Comparison of ENCODE assay signal across 14 cellular contexts in the genomic region with DNA sequence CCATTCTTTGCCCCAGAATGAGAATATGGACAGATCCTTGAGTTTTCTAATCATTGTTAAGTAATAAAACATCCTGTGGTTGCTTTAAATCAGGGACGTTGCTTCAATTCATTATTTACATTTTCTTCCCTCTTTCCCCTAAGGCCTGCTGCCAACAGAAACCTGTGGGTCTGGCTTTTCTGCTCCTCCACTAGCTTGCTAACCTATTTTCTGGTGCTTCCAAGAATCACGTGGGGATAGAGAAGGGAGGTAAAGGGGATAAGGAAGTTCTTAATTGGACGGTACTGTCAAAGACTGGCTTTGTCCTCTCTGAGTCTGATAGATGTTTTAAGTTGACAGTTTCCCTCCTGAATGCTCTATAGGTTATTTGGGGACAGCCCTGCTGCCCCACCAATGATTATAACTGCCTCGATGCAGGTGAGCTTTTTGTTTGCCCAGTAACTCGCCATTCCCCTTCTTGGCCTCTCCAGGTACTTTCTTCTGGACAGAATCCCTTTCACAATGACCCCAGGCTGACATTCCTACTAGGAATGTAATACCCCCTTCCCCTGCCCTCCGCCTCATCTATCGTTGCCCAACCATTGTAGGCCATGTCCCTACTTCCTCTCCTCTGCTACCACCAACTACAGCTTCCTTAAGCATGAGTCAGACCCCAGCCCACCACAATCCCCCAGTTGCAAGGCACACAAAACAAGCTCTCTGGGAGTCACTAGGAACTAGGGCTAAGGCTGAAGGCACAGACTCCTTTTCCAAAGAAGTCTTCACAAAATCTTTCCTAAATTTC. TPM values are rescaled to one million over a fixed set of nuclear protein-coding genes. Genes with fewer than 3 reads are reported as not detected.
DNase-seq lines count a peak whose midpoint lies in the region; ATAC-seq and TF ChIP-seq lines count a peak whose summit lies in the region.
"Had no signal": no experiment of that assay in that cellular context is flagged by ENCODE, and none has a peak within 500 bp of the region (broad histone marks: within the 10 kb centered on the region; RNA-seq: fewer than 3 reads in every experiment).

No MANE protein-coding gene starts in this region.

- H2AFZ ChIP-seq in SK-N-SH (ENCODE audit: low read depth): no peak overlapping the region
- H2AFZ ChIP-seq: GM23248 had no signal

- POLR2A ChIA-PET in SK-N-SH (lab: Yijun Ruan, JAX): interaction anchor here (0.8 kb wide), 1 partner anchor 95 kb away, joined by 3 read pairs; no protein-coding TSS in a partner anchor
- POLR2A ChIA-PET in CD4-positive, alpha-beta memory T cell (lab: Charles Lee; ENCODE audit: partially characterized antibody): no interaction called here

- H4K20me1 ChIP-seq in SK-N-SH (ENCODE audit: insufficient read depth): no peaks in the 10 kb centered on the region

- H3K27me3 Mint-ChIP-seq in endothelial cell (ENCODE audit: unreplicated experiment): peaks cover 5% of the 10 kb centered on the region
- peaks cover 2% of the 10 kb centered on the region for H3K27me3 Mint-ChIP-seq in progenitor cell of endocrine pancreas
- no peaks in the 10 kb centered on the region for H3K27me3 Mint-ChIP-seq in CD4-positive, alpha-beta memory T cell

- H3K27me3 ChIP-seq in SK-N-SH (ENCODE audit: insufficient read depth): no peaks in the 10 kb centered on the region
- no peaks in the 10 kb centered on the region for H3K27me3 ChIP-seq in CD4-positive, alpha-beta memory T cell (ENCODE audit: insufficient read depth, low read length)

- H3K9me3 Mint-ChIP-seq in endothelial cell (ENCODE audit: unreplicated experiment) (no peaks in the 10 kb centered on the region), progenitor cell of endocrine pancreas (ENCODE audit: low read depth) (no peaks in the 10 kb centered on the region)
- H3K9me3 Mint-ChIP-seq in CD4-positive, alpha-beta memory T cell: peaks cover 0 to 2% (median 0%) of the 10 kb centered on the region in 8 donors
- H3K9me3 Mint-ChIP-seq: activated naive CD8-positive, alpha-beta T cell treated with anti-CD3 and anti-CD28 coated beads, Interleukin-2, amount 10 ng/mL, durations not matched to agents 7 days and 5 days had no signal

- TF ChIP-seq EP300 in SK-N-SH (IDR thresholded peaks at IDR 0.05; ENCODE audit: borderline replicate concordance in 1 of 2, low read depth in 1 of 2, low read length in 1 of 2): no peak

- TF ChIP-seq RAD21 in SK-N-SH (IDR thresholded peaks at IDR 0.05; ENCODE audit: low read length): no peak

- no peaks in the 10 kb centered on the region; a peak in 1 of 4 replicates for H3K4me1 ChIP-seq in SK-N-SH (ENCODE audit: control insufficient read depth in 1 of 2, insufficient read depth in 2 of 2, low read depth in 1 of 2, low read length in 1 of 2)
- no peaks in the 10 kb centered on the region for H3K4me1 ChIP-seq in CD4-positive, alpha-beta memory T cell (ENCODE audit: insufficient read depth, low read length)

- H3K4me2 ChIP-seq in SK-N-SH: no peak overlapping the region

- H3K9me2 ChIP-seq in SK-N-SH: no peaks in the 10 kb centered on the region

- H3K36me3 Mint-ChIP-seq in endothelial cell (ENCODE audit: low read depth, unreplicated experiment) (peaks cover 3% of the 10 kb centered on the region), progenitor cell of endocrine pancreas (ENCODE audit: insufficient read depth) (no peaks in the 10 kb centered on the region)
- no peaks in the 10 kb centered on the region for H3K36me3 Mint-ChIP-seq in CD4-positive, alpha-beta memory T cell
- H3K36me3 Mint-ChIP-seq: activated naive CD8-positive, alpha-beta T cell treated with anti-CD3 and anti-CD28 coated beads, Interleukin-2, amount 10 ng/mL, durations not matched to agents 7 days and 5 days had no signal

- no peaks in the 10 kb centered on the region for H3F3A ChIP-seq in SK-N-SH (replicated peaks; ENCODE audit: insufficient read depth)

- CTCF ChIA-PET in SK-N-SH (lab: Yijun Ruan, JAX): interaction anchor here (1.2 kb wide), 1 partner anchor 12 kb away, joined by 4 read pairs; no protein-coding TSS in a partner anchor
- CTCF ChIA-PET in CD4-positive, alpha-beta memory T cell (lab: Charles Lee; ENCODE audit: partially characterized antibody): no interaction called here

- H3K4me1 Mint-ChIP-seq in endothelial cell (ENCODE audit: unreplicated experiment) (peaks cover 12% of the 10 kb centered on the region), progenitor cell of endocrine pancreas (ENCODE audit: low read depth) (peaks cover 24% of the 10 kb centered on the region)
- H3K4me1 Mint-ChIP-seq in CD4-positive, alpha-beta memory T cell: no peaks in the 10 kb centered on the region
- H3K4me1 Mint-ChIP-seq: nephron had no signal

- H3K4me3 ChIP-seq in SK-N-SH (ENCODE audit: low read depth in 2 of 2, low read length in 1 of 2): no peak overlapping the region
- H3K4me3 ChIP-seq in CD4-positive, alpha-beta memory T cell (ENCODE audit: low read length in 2 of 2): no peak overlapping the region
- H3K4me3 ChIP-seq: GM23248 had no signal

- H3K4me3 Mint-ChIP-seq in endothelial cell (ENCODE audit: unreplicated experiment): no peak overlapping the region
- no peak overlapping the region for H3K4me3 Mint-ChIP-seq in progenitor cell of endocrine pancreas (ENCODE audit: low read depth)
- no peak overlapping the region for H3K4me3 Mint-ChIP-seq in CD4-positive, alpha-beta memory T cell
- H3K4me3 Mint-ChIP-seq: activated naive CD8-positive, alpha-beta T cell treated with anti-CD3 and anti-CD28 coated beads, Interleukin-2, amount 10 ng/mL, durations not matched to agents 7 days and 5 days; nephron had no signal

- DNase-seq in H4 (ENCODE audit: low spot score) (peak; percentile 21), SIG-M5 treated with dmso at 0.1 percent for 504 hours (lab: John Stamatoyannopoulos, UW; ENCODE audit: unreplicated experiment) (peak; percentile 80), endothelial cell (ENCODE audit: low spot score) (no peak), progenitor cell of endocrine pancreas (ENCODE audit: low spot score, unreplicated experiment) (no peak), KG1 (lab: John Stamatoyannopoulos, UW) (no peak), SK-N-SH (no peak)
- DNase-seq in CD4-positive, alpha-beta memory T cell: no peak
- DNase-seq: activated naive CD8-positive, alpha-beta T cell treated with anti-CD3 and anti-CD28 coated beads, Interleukin-2, amount 10 ng/mL, durations not matched to agents 7 days and 5 days; AML-193; GM23248; Karpas-422; stimulated activated naive CD4-positive, alpha-beta T cell treated with Interleukin-2 at 50 U/mL for 16 hours had no signal

- H3K79me2 ChIP-seq in SK-N-SH (ENCODE audit: insufficient read depth): no peaks in the 10 kb centered on the region

- H3K9me3 ChIP-seq in SK-N-SH: no peaks in the 10 kb centered on the region
- no peaks in the 10 kb centered on the region for H3K9me3 ChIP-seq in CD4-positive, alpha-beta memory T cell (ENCODE audit: control insufficient read depth in 1 of 2, low read length in 2 of 2)

- H3K27ac ChIP-seq in SK-N-SH (ENCODE audit: low read depth in 2 of 2, low read length in 1 of 2): no peak overlapping the region
- H3K27ac ChIP-seq in CD4-positive, alpha-beta memory T cell (ENCODE audit: low read depth, low read length): no peak overlapping the region
- H3K27ac ChIP-seq: GM23248 had no signal

- H3K27ac Mint-ChIP-seq in endothelial cell (ENCODE audit: unreplicated experiment): peak overlapping the region; percentile 46
- peak overlapping the region; percentile 32 for H3K27ac Mint-ChIP-seq in progenitor cell of endocrine pancreas
- no peak overlapping the region for H3K27ac Mint-ChIP-seq in CD4-positive, alpha-beta memory T cell
- H3K27ac Mint-ChIP-seq: activated naive CD8-positive, alpha-beta T cell treated with anti-CD3 and anti-CD28 coated beads, Interleukin-2, amount 10 ng/mL, durations not matched to agents 7 days and 5 days; nephron had no signal

- WGBS in SK-N-SH (ENCODE audit: low lambda C conversion rate): 65% methylated on average over 7 of the region's 7 CpGs

- ATAC-seq in HG03442 (IDR thresholded peaks at IDR 0.05; ENCODE audit: unreplicated experiment): no peak

- intact Hi-C loops in CD4-positive, alpha-beta memory T cell (cut with micrococcal nuclease): no loop called here

- H3K9ac ChIP-seq in SK-N-SH: no peak overlapping the region
- H3K9ac ChIP-seq: GM23248 had no signal

- TF ChIP-seq CTCF in endothelial cell (IDR thresholded peaks at IDR 0.05; ENCODE audit: unreplicated experiment) (no peak), progenitor cell of endocrine pancreas (IDR thresholded peaks at IDR 0.05; ENCODE audit: unreplicated experiment) (no peak), SK-N-SH (IDR thresholded peaks at IDR 0.05) (no peak)

- H3K36me3 ChIP-seq in SK-N-SH (replicated peaks in 1 of 2; ENCODE audit: control insufficient read depth in 1 of 2, insufficient read depth in 2 of 2, low read length in 1 of 2): no peaks in the 10 kb centered on the region
- H3K36me3 ChIP-seq in CD4-positive, alpha-beta memory T cell (ENCODE audit: insufficient read depth, low read length): no peaks in the 10 kb centered on the region

TF ChIP-seq in SK-N-SH, 30 proteins besides CTCF, POLR2A, EP300 and RAD21 (continues in another document):
- TF ChIP-seq, protein P1, sequence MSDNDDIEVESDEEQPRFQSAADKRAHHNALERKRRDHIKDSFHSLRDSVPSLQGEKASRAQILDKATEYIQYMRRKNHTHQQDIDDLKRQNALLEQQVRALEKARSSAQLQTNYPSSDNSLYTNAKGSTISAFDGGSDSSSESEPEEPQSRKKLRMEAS (IDR thresholded peaks at IDR 0.05; ENCODE audit: low read depth): no peak
- TF ChIP-seq TAF1 (IDR thresholded peaks at IDR 0.05; ENCODE audit: borderline replicate concordance, low read depth, low read length) (no peak), FOXM1 (IDR thresholded peaks at IDR 0.05; ENCODE audit: low read depth) (no peak), EZH2phosphoT487 (IDR thresholded peaks at IDR 0.05; ENCODE audit: borderline replicate concordance, low read depth) (no peak), POLR2AphosphoS5 (IDR thresholded peaks at IDR 0.05; ENCODE audit: low read depth, low read length) (no peak), GATA2 (CRISPR knock-in tag; IDR thresholded peaks at IDR 0.05) (no peak), TEAD4 (IDR thresholded peaks at IDR 0.05; ENCODE audit: borderline replicate concordance, insufficient read depth) (no peak)
- TF ChIP-seq, protein P2, sequence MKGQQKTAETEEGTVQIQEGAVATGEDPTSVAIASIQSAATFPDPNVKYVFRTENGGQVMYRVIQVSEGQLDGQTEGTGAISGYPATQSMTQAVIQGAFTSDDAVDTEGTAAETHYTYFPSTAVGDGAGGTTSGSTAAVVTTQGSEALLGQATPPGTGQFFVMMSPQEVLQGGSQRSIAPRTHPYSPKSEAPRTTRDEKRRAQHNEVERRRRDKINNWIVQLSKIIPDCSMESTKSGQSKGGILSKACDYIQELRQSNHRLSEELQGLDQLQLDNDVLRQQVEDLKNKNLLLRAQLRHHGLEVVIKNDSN (IDR thresholded peaks at IDR 0.05; ENCODE audit: borderline replicate concordance, low read depth): no peak

RNA-seq across cellular contexts. Expression of a gene that starts 19.9 kb away (rescaled TPM):
- total RNA-seq in H4 (2014; rRNA removed; shearing (Covaris generic)): 5.6 and 6.2 TPM in 2 replicates
- total RNA-seq in endothelial cell (ENCODE audit: unreplicated experiment) (19.5 TPM), progenitor cell of endocrine pancreas (16.4 and 16.7 TPM in 2 replicates)
- 6.8 and 9.4 TPM in 2 replicates for polyA plus RNA-seq in SK-N-SH (2012; rRNA removed)
- 6.7 and 7.2 TPM in 2 replicates for polyA plus RNA-seq in SK-N-SH (2012; cell fraction: cytosol; rRNA removed)
- polyA plus RNA-seq in SK-N-SH (2012; cell fraction: nucleus; rRNA removed): 6.8 and 11.4 TPM in 2 replicates
- total RNA-seq in CD4-positive, alpha-beta memory T cell: 10 to 100 TPM; 17.1 to 18.3 TPM
- polyA plus RNA-seq in CD4-positive, alpha-beta memory T cell: 1 to 10 TPM; 1.9 to 6.1 TPM

Comparison
In these comparisons a context has a peak if more than half of its experiments do, and no peak if none do; other contexts are left out.
1. DNase-seq: peak in H4 (single experiment) and SIG-M5 treated with dmso at 0.1 percent for 504 hours (single experiment); none in endothelial cell (single experiment), progenitor cell of endocrine pancreas (single experiment), KG1 (single experiment), SK-N-SH (single experiment) and CD4-positive, alpha-beta memory T cell (0 of 5).
2. H3K27ac Mint-ChIP-seq: peak in endothelial cell (single experiment) and progenitor cell of endocrine pancreas (single experiment); none in CD4-positive, alpha-beta memory T cell (0 of 7).